ENCODE assay signal across 20 cellular contexts in the genomic region with DNA sequence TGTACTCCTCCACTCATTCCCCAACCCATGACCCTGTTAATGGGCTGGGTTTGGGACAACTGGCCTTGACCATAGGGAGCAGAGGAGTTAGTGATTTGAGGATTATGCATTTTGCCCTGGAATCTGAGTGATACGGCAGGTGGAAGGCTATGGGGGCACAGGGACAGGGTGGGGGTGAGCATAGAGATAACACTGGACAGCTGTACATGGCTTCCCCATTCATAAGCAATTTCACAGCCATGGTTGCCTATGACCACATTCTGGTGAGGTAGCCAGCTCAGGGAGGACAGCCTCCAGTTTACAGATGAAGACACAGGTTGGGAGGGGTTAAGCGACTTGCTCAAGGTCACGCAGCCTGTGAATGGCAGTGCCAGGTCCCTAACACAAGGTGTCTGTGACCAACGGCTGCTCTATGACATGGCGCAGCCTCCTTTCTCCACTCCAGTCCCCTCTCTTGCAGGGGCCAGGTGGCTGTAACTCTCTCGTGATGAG.
A peak's percentile ranks its signal among the peaks of the same experiment; 100 is the strongest.
DNase-seq lines count a peak whose midpoint lies in the region; ATAC-seq and TF ChIP-seq lines count a peak whose summit lies in the region.
"Had no signal": no experiment of that assay in that cellular context is flagged by ENCODE, and none has a peak within 500 bp of the region (broad histone marks: within the 10 kb centered on the region; RNA-seq: fewer than 3 reads in every experiment).

No MANE protein-coding gene starts in this region.

- H3K4me1 ChIP-seq in left ventricle myocardium inferior, result peaks cover 33% of the 10 kb centered on the region
- H3K4me1 ChIP-seq in heart left ventricle, result peaks cover 0 to 34% (median 10%) of the 10 kb centered on the region in 12 donors
- H3K4me1 ChIP-seq in esophagus (ENCODE audit: control insufficient read depth in 2 of 2, insufficient read depth in 2 of 2, low read length in 1 of 2), result peaks cover 0 to 3% of the 10 kb centered on the region in 2 donors
- H3K4me1 ChIP-seq: SJSA1 had no signal

- no peaks in the 10 kb centered on the region for H3K36me3 ChIP-seq in left ventricle myocardium inferior
- no peaks in the 10 kb centered on the region for H3K36me3 ChIP-seq in heart left ventricle
- H3K36me3 ChIP-seq in esophagus (ENCODE audit: control insufficient read depth in 2 of 2, insufficient read depth in 2 of 2, low read length in 1 of 2), result no peaks in the 10 kb centered on the region
- H3K36me3 ChIP-seq: SJSA1 had no signal

- TF ChIP-seq CTCF in left ventricle myocardium inferior (IDR thresholded peaks at IDR 0.05; ENCODE audit: borderline replicate concordance) (no peak), heart left ventricle (IDR thresholded peaks at IDR 0.05) (no peak)

- H3K4me3 ChIP-seq in left ventricle myocardium inferior (no peak overlapping the region), heart left ventricle (no peak overlapping the region), esophagus (ENCODE audit: low read depth in 1 of 2, low read length in 2 of 2) (no peak overlapping the region)
- H3K4me3 ChIP-seq: SJSA1 had no signal

- intact Hi-C loops in left ventricle myocardium inferior (cut with micrococcal nuclease) (loop anchor here (10.0 kb wide), 1 partner anchor 312 kb away; no protein-coding TSS in a partner anchor), heart left ventricle (cut with DNase I) (loop anchor here in 3 of 10 donors (10.0 kb wide), 3 partner anchors 252 to 562 kb away; no protein-coding TSS in a partner anchor)

- WGBS in heart left ventricle, 4 donors, result 61 to 90% (median 72%) methylated on average over 6 of the region's 6 CpGs
- 77 to 86% methylated on average over 6 of the region's 6 CpGs for whole genome bisulfite sequencing in esophagus, 2 donors

- ATAC-seq in heart left ventricle (no peak), HG03196 (IDR thresholded peaks at IDR 0.05; ENCODE audit: unreplicated experiment) (no peak), HG03432 (IDR thresholded peaks at IDR 0.05; ENCODE audit: unreplicated experiment) (no peak)
- ATAC-seq: Panc1 had no signal

- peak overlapping the region; percentile 64 for H3K27ac ChIP-seq in left ventricle myocardium inferior (replicated peaks)
- H3K27ac ChIP-seq in heart left ventricle, result peak overlapping the region in 1 of 12 donors; percentile 38
- peak overlapping the region; percentile 22 to 38 for H3K27ac ChIP-seq in esophagus (ENCODE audit: low read depth in 2 of 2, low read length in 1 of 2)
- H3K27ac ChIP-seq: SJSA1 had no signal

- no peak for DNase-seq in left ventricle myocardium inferior
- DNase-seq in heart left ventricle, result no peak
- DNase-seq in SK-N-DZ (ENCODE audit: low spot score), result peak; percentile 39
- DNase-seq in NCI-H1105 (lab: John Stamatoyannopoulos, UW), result no peak
- DNase-seq: AML-193; Calu3; CD8-positive, alpha-beta memory T cell; KBM-7; MM.1S; NCI-H1092; NCI-H1436 treated with DMSO at 0.1 percent for 48 hours; NCI-H2029 treated with DMSO at 0.1 percent for 48 hours; NCI-H2171; NCI-H524; NCI-H774 had no signal

- H3K9me3 ChIP-seq in left ventricle myocardium inferior (replicated peaks), result no peaks in the 10 kb centered on the region
- H3K9me3 ChIP-seq in heart left ventricle, result no peaks in the 10 kb centered on the region
- no peaks in the 10 kb centered on the region for H3K9me3 ChIP-seq in esophagus (ENCODE audit: control insufficient read depth in 2 of 2, insufficient read depth in 1 of 2, low read depth in 1 of 2, low read length in 1 of 2)
- H3K9me3 ChIP-seq: SJSA1 had no signal

- no peak for TF ChIP-seq POLR2A in heart left ventricle (IDR thresholded peaks at IDR 0.05)

- H3K27me3 ChIP-seq in left ventricle myocardium inferior (ENCODE audit: low read depth) (no peaks in the 10 kb centered on the region), heart left ventricle (no peaks in the 10 kb centered on the region), esophagus (ENCODE audit: control insufficient read depth in 1 of 2, insufficient read depth in 2 of 2, low read length in 2 of 2) (no peaks in the 10 kb centered on the region)
- H3K27me3 ChIP-seq: SJSA1 had no signal
